Comparison of ENCODE assay signal across 1 cellular context in the genomic region with DNA sequence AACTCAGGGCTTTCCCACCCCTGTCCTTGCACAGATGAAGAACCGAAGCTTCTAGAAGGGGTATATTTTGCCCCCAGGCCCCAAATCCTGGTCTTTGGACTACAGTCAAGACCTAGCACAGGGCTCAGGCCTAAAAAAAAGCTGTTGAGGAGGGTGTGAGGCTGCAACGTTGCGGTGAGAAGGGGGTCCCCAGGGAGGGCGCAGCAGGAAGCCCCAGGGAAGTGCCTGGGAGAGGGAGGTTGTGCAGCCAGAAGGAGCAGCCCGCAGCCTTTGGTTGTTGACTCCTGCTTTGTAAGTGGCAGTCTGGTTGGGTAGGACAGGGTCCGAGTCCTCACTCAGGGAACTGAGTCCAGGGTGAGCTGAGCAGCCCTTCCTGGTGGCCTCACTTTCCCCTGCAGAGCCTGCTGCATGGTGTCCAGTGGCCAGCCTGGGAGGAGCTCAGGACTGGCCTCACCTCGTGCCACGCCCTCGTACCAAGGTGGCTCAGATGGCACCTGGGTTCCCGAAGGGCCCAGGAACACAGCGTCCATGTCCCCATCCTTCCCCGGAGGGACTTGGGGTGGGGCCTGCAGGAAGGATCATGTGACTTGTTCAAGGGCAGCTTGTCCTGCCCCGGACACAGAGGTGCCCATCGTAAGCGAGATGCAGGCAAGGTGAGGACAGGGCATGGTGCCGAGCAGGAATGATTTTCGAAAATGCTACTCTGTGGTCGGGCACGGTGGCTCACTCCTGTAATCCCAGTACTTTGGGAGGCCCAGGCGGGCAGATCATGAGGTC.
A peak's percentile ranks its signal among the peaks of the same experiment; 100 is the strongest.
TF ChIP-seq lines count a peak whose summit lies in the region.

No MANE protein-coding gene starts in this region.

TF ChIP-seq in GM12878, 131 proteins besides CTCF, POLR2A, EP300 and RAD21:
- TF ChIP-seq SIX5 (IDR thresholded peaks at IDR 0.05; ENCODE audit: low read depth, low read length, severe bottlenecking), result no peak
- no peak for TF ChIP-seq NR2C1 (IDR thresholded peaks at IDR 0.05)
- TF ChIP-seq IKZF1 (conservative IDR thresholded peaks at IDR 0.05), result peak; percentile 29
- no peak for TF ChIP-seq CHD1 (IDR thresholded peaks at IDR 0.05; ENCODE audit: low read depth, low read length)
- no peak for TF ChIP-seq ATF2 (IDR thresholded peaks at IDR 0.05; ENCODE audit: low read length)
- TF ChIP-seq TARDBP (IDR thresholded peaks at IDR 0.05; ENCODE audit: borderline replicate concordance), result no peak
- TF ChIP-seq, protein P1, sequence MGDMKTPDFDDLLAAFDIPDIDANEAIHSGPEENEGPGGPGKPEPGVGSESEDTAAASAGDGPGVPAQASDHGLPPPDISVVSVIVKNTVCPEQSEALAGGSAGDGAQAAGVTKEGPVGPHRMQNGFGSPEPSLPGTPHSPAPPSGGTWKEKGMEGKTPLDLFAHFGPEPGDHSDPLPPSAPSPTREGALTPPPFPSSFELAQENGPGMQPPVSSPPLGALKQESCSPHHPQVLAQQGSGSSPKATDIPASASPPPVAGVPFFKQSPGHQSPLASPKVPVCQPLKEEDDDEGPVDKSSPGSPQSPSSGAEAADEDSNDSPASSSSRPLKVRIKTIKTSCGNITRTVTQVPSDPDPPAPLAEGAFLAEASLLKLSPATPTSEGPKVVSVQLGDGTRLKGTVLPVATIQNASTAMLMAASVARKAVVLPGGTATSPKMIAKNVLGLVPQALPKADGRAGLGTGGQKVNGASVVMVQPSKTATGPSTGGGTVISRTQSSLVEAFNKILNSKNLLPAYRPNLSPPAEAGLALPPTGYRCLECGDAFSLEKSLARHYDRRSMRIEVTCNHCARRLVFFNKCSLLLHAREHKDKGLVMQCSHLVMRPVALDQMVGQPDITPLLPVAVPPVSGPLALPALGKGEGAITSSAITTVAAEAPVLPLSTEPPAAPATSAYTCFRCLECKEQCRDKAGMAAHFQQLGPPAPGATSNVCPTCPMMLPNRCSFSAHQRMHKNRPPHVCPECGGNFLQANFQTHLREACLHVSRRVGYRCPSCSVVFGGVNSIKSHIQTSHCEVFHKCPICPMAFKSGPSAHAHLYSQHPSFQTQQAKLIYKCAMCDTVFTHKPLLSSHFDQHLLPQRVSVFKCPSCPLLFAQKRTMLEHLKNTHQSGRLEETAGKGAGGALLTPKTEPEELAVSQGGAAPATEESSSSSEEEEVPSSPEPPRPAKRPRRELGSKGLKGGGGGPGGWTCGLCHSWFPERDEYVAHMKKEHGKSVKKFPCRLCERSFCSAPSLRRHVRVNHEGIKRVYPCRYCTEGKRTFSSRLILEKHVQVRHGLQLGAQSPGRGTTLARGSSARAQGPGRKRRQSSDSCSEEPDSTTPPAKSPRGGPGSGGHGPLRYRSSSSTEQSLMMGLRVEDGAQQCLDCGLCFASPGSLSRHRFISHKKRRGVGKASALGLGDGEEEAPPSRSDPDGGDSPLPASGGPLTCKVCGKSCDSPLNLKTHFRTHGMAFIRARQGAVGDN (IDR thresholded peaks at IDR 0.05), result no peak
- no peak for TF ChIP-seq PBX3 (IDR thresholded peaks at IDR 0.05; ENCODE audit: insufficient replicate concordance, low read depth, low read length)
- TF ChIP-seq POU2F2 (IDR thresholded peaks at IDR 0.05; ENCODE audit: borderline replicate concordance, low read depth, low read length), result no peak
- TF ChIP-seq ZNF384 (IDR thresholded peaks at IDR 0.05; ENCODE audit: borderline replicate concordance, low read depth, low read length), result 0 out of 2 replicates have a peak, but pooled peaks have one; percentile 21
- peak; percentile 91 for TF ChIP-seq MEF2B (IDR thresholded peaks at IDR 0.05; ENCODE audit: partially characterized antibody, poor library complexity, severe bottlenecking)
- no peak for TF ChIP-seq FOXM1 (IDR thresholded peaks at IDR 0.05; ENCODE audit: low read depth, low read length)
- TF ChIP-seq NFYA (IDR thresholded peaks at IDR 0.05; ENCODE audit: borderline replicate concordance, low read depth, low read length), result no peak
- no peak for TF ChIP-seq SREBF1 (IDR thresholded peaks at IDR 0.05; ENCODE audit: low read length)
- TF ChIP-seq BRCA1 (IDR thresholded peaks at IDR 0.05; ENCODE audit: low read depth, low read length), result no peak
- no peak for TF ChIP-seq TAF1 (IDR thresholded peaks at IDR 0.05; ENCODE audit: borderline replicate concordance, low read depth, low read length)
- no peak for TF ChIP-seq JUNB (IDR thresholded peaks at IDR 0.05)
- TF ChIP-seq WRNIP1 (IDR thresholded peaks at IDR 0.05; ENCODE audit: borderline replicate concordance, low read depth, low read length), result no peak
- TF ChIP-seq ESRRA (IDR thresholded peaks at IDR 0.05; ENCODE audit: low read length), result no peak
- TF ChIP-seq, protein P2, sequence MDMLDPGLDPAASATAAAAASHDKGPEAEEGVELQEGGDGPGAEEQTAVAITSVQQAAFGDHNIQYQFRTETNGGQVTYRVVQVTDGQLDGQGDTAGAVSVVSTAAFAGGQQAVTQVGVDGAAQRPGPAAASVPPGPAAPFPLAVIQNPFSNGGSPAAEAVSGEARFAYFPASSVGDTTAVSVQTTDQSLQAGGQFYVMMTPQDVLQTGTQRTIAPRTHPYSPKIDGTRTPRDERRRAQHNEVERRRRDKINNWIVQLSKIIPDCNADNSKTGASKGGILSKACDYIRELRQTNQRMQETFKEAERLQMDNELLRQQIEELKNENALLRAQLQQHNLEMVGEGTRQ (IDR thresholded peaks at IDR 0.05; ENCODE audit: borderline replicate concordance, low read depth, low read length), result no peak
- TF ChIP-seq ATF3 (IDR thresholded peaks at IDR 0.05; ENCODE audit: borderline replicate concordance, extremely low read depth, low read depth, low read length), result no peak
- TF ChIP-seq SRF (IDR thresholded peaks at IDR 0.05; ENCODE audit: low read depth in 2 of 2, low read length in 2 of 2), result no peak
- TF ChIP-seq IKZF2 (IDR thresholded peaks at IDR 0.05), result peak in 1 of 2 experiments; percentile 27; a peak in 1 of 4 replicates
- no peak for TF ChIP-seq PAX8 (IDR thresholded peaks at IDR 0.05)
- no peak for TF ChIP-seq ZBED1 (IDR thresholded peaks at IDR 0.05; ENCODE audit: borderline replicate concordance)
- no peak for TF ChIP-seq RB1 (IDR thresholded peaks at IDR 0.05; ENCODE audit: borderline replicate concordance)
- TF ChIP-seq POLR2AphosphoS2 (IDR thresholded peaks at IDR 0.05; ENCODE audit: low read depth, low read length), result no peak
- TF ChIP-seq, protein P3, sequence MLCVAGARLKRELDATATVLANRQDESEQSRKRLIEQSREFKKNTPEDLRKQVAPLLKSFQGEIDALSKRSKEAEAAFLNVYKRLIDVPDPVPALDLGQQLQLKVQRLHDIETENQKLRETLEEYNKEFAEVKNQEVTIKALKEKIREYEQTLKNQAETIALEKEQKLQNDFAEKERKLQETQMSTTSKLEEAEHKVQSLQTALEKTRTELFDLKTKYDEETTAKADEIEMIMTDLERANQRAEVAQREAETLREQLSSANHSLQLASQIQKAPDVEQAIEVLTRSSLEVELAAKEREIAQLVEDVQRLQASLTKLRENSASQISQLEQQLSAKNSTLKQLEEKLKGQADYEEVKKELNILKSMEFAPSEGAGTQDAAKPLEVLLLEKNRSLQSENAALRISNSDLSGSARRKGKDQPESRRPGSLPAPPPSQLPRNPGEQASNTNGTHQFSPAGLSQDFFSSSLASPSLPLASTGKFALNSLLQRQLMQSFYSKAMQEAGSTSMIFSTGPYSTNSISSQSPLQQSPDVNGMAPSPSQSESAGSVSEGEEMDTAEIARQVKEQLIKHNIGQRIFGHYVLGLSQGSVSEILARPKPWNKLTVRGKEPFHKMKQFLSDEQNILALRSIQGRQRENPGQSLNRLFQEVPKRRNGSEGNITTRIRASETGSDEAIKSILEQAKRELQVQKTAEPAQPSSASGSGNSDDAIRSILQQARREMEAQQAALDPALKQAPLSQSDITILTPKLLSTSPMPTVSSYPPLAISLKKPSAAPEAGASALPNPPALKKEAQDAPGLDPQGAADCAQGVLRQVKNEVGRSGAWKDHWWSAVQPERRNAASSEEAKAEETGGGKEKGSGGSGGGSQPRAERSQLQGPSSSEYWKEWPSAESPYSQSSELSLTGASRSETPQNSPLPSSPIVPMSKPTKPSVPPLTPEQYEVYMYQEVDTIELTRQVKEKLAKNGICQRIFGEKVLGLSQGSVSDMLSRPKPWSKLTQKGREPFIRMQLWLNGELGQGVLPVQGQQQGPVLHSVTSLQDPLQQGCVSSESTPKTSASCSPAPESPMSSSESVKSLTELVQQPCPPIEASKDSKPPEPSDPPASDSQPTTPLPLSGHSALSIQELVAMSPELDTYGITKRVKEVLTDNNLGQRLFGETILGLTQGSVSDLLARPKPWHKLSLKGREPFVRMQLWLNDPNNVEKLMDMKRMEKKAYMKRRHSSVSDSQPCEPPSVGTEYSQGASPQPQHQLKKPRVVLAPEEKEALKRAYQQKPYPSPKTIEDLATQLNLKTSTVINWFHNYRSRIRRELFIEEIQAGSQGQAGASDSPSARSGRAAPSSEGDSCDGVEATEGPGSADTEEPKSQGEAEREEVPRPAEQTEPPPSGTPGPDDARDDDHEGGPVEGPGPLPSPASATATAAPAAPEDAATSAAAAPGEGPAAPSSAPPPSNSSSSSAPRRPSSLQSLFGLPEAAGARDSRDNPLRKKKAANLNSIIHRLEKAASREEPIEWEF (IDR thresholded peaks at IDR 0.05; ENCODE audit: insufficient replicate concordance, low read depth, low read length), result no peak
- no peak for TF ChIP-seq EED (IDR thresholded peaks at IDR 0.05; ENCODE audit: low read depth)
- no peak for TF ChIP-seq GATAD2B (conservative IDR thresholded peaks at IDR 0.05; ENCODE audit: low read depth)
- no peak for TF ChIP-seq SMAD1 (IDR thresholded peaks at IDR 0.05; ENCODE audit: low read depth, partially characterized antibody)
- no peak for TF ChIP-seq RUNX3 (IDR thresholded peaks at IDR 0.05; ENCODE audit: low read length)
- 0 out of 2 replicates have a peak, but pooled peaks have one; percentile 15 for TF ChIP-seq DPF2 (IDR thresholded peaks at IDR 0.05)
- TF ChIP-seq, protein P4, sequence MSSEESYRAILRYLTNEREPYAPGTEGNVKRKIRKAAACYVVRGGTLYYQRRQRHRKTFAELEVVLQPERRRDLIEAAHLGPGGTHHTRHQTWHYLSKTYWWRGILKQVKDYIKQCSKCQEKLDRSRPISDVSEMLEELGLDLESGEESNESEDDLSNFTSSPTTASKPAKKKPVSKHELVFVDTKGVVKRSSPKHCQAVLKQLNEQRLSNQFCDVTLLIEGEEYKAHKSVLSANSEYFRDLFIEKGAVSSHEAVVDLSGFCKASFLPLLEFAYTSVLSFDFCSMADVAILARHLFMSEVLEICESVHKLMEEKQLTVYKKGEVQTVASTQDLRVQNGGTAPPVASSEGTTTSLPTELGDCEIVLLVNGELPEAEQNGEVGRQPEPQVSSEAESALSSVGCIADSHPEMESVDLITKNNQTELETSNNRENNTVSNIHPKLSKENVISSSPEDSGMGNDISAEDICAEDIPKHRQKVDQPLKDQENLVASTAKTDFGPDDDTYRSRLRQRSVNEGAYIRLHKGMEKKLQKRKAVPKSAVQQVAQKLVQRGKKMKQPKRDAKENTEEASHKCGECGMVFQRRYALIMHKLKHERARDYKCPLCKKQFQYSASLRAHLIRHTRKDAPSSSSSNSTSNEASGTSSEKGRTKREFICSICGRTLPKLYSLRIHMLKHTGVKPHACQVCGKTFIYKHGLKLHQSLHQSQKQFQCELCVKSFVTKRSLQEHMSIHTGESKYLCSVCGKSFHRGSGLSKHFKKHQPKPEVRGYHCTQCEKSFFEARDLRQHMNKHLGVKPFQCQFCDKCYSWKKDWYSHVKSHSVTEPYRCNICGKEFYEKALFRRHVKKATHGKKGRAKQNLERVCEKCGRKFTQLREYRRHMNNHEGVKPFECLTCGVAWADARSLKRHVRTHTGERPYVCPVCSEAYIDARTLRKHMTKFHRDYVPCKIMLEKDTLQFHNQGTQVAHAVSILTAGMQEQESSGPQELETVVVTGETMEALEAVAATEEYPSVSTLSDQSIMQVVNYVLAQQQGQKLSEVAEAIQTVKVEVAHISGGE (CRISPR knock-in tag; IDR thresholded peaks at IDR 0.05), result no peak
